ENCODE assay signal across 9 cellular contexts in the genomic region with DNA sequence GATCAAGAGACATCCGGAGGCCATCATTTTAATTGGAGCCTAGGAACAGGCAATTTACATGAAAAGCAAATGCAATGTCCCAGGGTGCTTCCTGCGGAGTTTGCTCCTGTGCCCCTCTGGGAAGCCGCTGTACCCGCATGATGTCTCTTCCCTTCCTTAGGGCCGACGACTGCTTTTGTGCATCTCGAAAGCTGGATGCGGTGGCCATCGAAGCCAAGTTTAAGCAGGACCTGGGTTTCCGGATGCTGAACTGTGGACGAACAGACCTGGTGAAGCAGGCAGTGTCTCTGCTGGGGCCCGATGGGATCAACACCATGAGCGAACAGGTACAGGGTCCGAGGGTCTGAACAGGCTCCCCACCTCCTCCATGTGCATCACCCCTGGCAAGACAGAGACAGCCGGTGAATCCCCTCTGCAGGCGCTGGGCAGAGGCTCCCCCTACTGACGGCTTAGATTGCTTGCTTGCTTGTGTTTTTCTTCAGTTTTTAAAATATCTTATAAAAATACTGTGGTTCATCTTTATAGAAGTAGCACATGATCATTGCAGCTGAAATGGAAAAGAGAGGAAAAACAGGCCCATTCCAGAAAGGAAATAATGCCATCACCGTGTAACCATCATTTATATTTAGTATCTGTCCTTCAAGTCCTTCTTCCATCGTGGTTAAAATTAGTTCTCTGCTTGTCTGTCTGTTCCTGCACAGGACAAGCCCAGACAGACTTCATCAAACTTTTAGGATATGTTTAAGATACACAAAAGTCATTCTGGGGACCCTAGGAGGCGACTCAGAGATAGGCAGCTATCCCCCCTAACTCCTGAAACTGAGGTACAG.
DNase-seq lines count a peak whose midpoint lies in the region; ATAC-seq and TF ChIP-seq lines count a peak whose summit lies in the region.
"Had no signal": no experiment of that assay in that cellular context is flagged by ENCODE, and none has a peak within 500 bp of the region (broad histone marks: within the 10 kb centered on the region; RNA-seq: fewer than 3 reads in every experiment).

No MANE protein-coding gene starts in this region.

- ATAC-seq in Panc1 = no peak
- no peak for ATAC-seq in sciatic nerve
- ATAC-seq in GM18907 (IDR thresholded peaks at IDR 0.05; ENCODE audit: unreplicated experiment) = no peak

- DNase-seq in COLO829 (ENCODE audit: low spot score) (peak; percentile 28), H7 (peak; percentile 88), Panc1 (ENCODE audit: low read depth, low spot score) (no peak), fibroblast of gingiva (ENCODE audit: low read depth) (peak; percentile 15), prostate gland (ENCODE audit: low spot score) (no peak), putamen (ENCODE audit: low spot score) (no peak), sciatic nerve (ENCODE audit: low spot score) (no peak)

- WGBS in prostate gland = 61% methylated on average over 20 of the region's 20 CpGs

- no TSS peak for BruUV-seq in Panc1 (replicated peaks; lab: Mats Ljungman, UMichigan)

- CTCF ChIA-PET in Panc1 (lab: Charles Lee) = no interaction called here

- in situ Hi-C loops in Panc1 (cut with HindIII; ENCODE audit: low pct_unique_long_range_greater_than_20kb, low sequenced_read_pairs) = no loop called here

- POLR2A ChIA-PET in Panc1 (lab: Charles Lee) = interaction anchor here (0.6 kb wide), 1 partner anchor 60 kb away, joined by 3 read pairs; no protein-coding TSS in a partner anchor

- TF ChIP-seq POLR2A in prostate gland (IDR thresholded peaks at IDR 0.05) = no peak

- peak overlapping the region; percentile 17; the same call in 1 of the 2 replicates for H3K4me3 ChIP-seq in H7 (ENCODE audit: insufficient read depth, low read depth, low read length)
- no peak overlapping the region for H3K4me3 ChIP-seq in Panc1 (ENCODE audit: low read depth in 2 of 2, low read length in 2 of 2)
- H3K4me3 ChIP-seq in prostate gland = no peak overlapping the region

- H3K36me3 ChIP-seq in H7 (replicated peaks; ENCODE audit: control insufficient read depth, insufficient read depth, low read length) (no peaks in the 10 kb centered on the region), Panc1 (ENCODE audit: control insufficient read depth, insufficient read depth, low read length) (no peaks in the 10 kb centered on the region), prostate gland (no peaks in the 10 kb centered on the region)
- H3K36me3 ChIP-seq: neutrophil had no signal

- intact Hi-C loops in Panc1 (cut with micrococcal nuclease; ENCODE audit: unreplicated experiment) = no loop called here
- intact Hi-C loops in prostate gland (cut with DNase I) = no loop called here
- intact Hi-C loops in sciatic nerve (cut with DNase I) = no loop called here

- H3K9me3 ChIP-seq in Panc1 (ENCODE audit: control insufficient read depth, insufficient read depth, low read depth, low read length) (no peaks in the 10 kb centered on the region), prostate gland (no peaks in the 10 kb centered on the region)
- H3K9me3 ChIP-seq: neutrophil had no signal

- no peaks in the 10 kb centered on the region for H3K4me1 ChIP-seq in Panc1 (ENCODE audit: control insufficient read depth, insufficient read depth, low read length)
- H3K4me1 ChIP-seq in prostate gland (replicated peaks) = no peaks in the 10 kb centered on the region

- H3K27ac ChIP-seq in Panc1 (ENCODE audit: low read length) (no peak overlapping the region), prostate gland (no peak overlapping the region)
- H3K27ac ChIP-seq: neutrophil had no signal

- peak; percentile 93 for TF ChIP-seq CTCF in Panc1 (IDR thresholded peaks at IDR 0.05)
- TF ChIP-seq CTCF in prostate gland (IDR thresholded peaks at IDR 0.05) = peak in 3 of 4 experiments; percentile 12 to 35 (median 33)

- H3K27me3 ChIP-seq in H7 (ENCODE audit: control insufficient read depth, insufficient read depth, low read length) = no peaks in the 10 kb centered on the region
- peaks cover 20% of the 10 kb centered on the region for H3K27me3 ChIP-seq in Panc1 (ENCODE audit: control insufficient read depth, insufficient read depth, low read length)
- no peaks in the 10 kb centered on the region for H3K27me3 ChIP-seq in prostate gland (replicated peaks; ENCODE audit: insufficient read depth)
- H3K27me3 ChIP-seq: neutrophil had no signal

Comparison
In these comparisons a context has a peak if more than half of its experiments do, and no peak if none do; other contexts are left out.
1. DNase-seq: peak in COLO829 (single experiment), H7 (single experiment) and fibroblast of gingiva (single experiment); none in Panc1 (single experiment), prostate gland (single experiment), putamen (single experiment) and sciatic nerve (single experiment).